ENCODE assay signal across 35 cellular contexts in genomic region chr12:47025798-47026197, GRCh38.
"Had no signal": no experiment of that assay in that cellular context is flagged by ENCODE, and none has a peak within 500 bp of the region (broad histone marks: within the 10 kb centered on the region; RNA-seq: fewer than 3 reads in every experiment).

No MANE protein-coding gene starts in this region.

- H3K27me3 ChIP-seq: MG63 had no signal

- H3K9ac ChIP-seq: KMS-11 had no signal

- H3K9me3 ChIP-seq: MG63 had no signal

- DNase-seq: Karpas-422, Kasumi-1, MG63, MM.1S, MV-4-11, NCI-H1048, NCI-H1092, NCI-H1092 treated with DMSO at 0.1 percent for 48 hours, NCI-H1105, NCI-H1105 treated with DMSO at 0.1 percent for 48 hours, NCI-H1417, NCI-H1417 treated with DMSO at 0.1 percent for 48 hours, NCI-H1436, NCI-H1436 treated with DMSO at 0.1 percent for 48 hours, NCI-H146, NCI-H1694, NCI-H1694 treated with DMSO at 0.1 percent for 48 hours, NCI-H187, NCI-H1930, NCI-H2029, NCI-H2029 treated with DMSO at 0.1 percent for 48 hours, NCI-H2081, NCI-H2081 treated with DMSO at 0.1 percent for 48 hours, NCI-H2107, NCI-H2171, NCI-H2171 treated with DMSO at 0.1 percent for 48 hours, NCI-H2227 treated with DMSO at 0.1 percent for 48 hours, NCI-H226, NCI-H345, NCI-H446, NCI-H446 treated with DMSO at 0.1 percent for 48 hours, NCI-H510A, NCI-H510A treated with DMSO at 0.1 percent for 48 hours, NCI-H524 had no signal

- H3K27ac ChIP-seq: KMS-11 had no signal

- H3K4me2 ChIP-seq: KMS-11 had no signal

- H3K36me3 ChIP-seq: MG63 had no signal

- H3K4me3 ChIP-seq: MG63 had no signal
